In the genomic region with DNA sequence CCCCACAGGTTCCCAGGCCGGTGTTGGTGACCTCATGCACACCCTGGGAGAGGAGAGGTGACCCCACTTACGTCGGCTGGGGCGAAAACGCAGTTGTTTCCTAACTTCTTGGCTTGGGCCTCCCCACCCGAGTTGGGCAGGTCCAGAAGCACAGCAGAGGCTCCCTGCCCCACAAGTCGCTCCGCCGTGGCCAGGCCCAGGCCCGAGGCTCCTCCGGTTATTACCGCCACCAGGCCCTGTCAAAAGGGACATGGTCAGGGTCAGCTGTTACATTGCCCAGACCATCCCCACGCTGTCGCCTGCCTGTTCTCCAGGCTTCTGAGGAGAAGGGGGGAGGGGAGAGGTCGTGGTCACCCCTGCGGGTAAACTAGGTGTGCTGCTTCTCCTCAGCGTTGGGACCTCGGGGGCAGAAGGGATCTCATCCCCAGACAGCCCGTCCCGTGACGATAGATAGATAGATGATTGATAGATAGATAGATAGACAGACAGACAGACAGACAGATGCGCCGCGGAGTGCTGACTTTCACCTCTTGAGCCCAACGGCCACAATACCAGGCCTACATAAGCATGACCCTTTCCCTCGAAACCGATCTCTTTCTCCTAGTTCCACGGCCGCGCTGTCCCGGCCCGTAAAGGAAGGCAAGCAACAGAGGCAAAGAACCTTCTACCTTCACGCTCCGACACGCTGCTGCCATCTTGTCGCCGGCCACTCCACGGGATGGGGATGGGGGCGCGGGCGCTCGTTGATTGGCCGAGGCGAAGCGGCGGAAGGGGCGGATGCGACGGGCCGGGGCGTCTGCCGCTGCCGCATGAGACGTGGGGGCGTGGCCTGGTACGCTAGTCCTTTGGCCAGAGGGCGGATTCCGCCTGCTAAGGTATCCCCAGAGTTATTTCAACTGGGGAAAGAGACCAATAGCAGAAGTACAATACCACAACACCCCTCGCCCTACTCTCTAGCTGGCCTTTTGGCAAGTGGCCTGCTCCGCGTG, we compare ENCODE assay signal across 1 cellular context.
TF ChIP-seq lines count a peak whose summit lies in the region.

TSS of gene HSD17B10 (minus strand) at position 720 of the 989 bp plus-strand sequence. CDS start at position 695, 25 bp downstream.

TF ChIP-seq in K562, 482 proteins besides CTCF, POLR2A, EP300 and RAD21 (continued from another document and continues in another):
- no peak for TF ChIP-seq ZBTB12 (CRISPR knock-in tag; IDR thresholded peaks at IDR 0.05)
- no peak for TF ChIP-seq ASH1L (IDR thresholded peaks at IDR 0.05; ENCODE audit: borderline replicate concordance, low read depth, partially characterized antibody)
- no peak for TF ChIP-seq ZNF41 (CRISPR knock-in tag; conservative IDR thresholded peaks at IDR 0.05)
- TF ChIP-seq ESRRA (IDR thresholded peaks at IDR 0.05; ENCODE audit: borderline replicate concordance, low read depth) = no peak
- TF ChIP-seq RBM15 (IDR thresholded peaks at IDR 0.05; ENCODE audit: insufficient read depth, low read length) = no peak
- TF ChIP-seq TRIM24 (IDR thresholded peaks at IDR 0.05) = no peak
- TF ChIP-seq, protein P1, sequence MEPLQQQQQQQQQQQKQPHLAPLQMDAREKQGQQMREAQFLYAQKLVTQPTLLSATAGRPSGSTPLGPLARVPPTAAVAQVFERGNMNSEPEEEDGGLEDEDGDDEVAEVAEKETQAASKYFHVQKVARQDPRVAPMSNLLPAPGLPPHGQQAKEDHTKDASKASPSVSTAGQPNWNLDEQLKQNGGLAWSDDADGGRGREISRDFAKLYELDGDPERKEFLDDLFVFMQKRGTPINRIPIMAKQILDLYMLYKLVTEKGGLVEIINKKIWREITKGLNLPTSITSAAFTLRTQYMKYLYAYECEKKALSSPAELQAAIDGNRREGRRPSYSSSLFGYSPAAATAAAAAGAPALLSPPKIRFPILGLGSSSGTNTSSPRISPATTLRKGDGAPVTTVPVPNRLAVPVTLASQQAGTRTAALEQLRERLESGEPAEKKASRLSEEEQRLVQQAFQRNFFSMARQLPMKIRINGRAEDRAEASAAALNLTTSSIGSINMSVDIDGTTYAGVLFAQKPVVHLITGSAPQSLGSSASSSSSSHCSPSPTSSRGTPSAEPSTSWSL (CRISPR knock-in tag; IDR thresholded peaks at IDR 0.05; ENCODE audit: borderline replicate concordance) = no peak
- no peak for TF ChIP-seq ZNF830 (CRISPR knock-in tag; IDR thresholded peaks at IDR 0.05)
- TF ChIP-seq HOXB6 (CRISPR knock-in tag; IDR thresholded peaks at IDR 0.05; ENCODE audit: borderline replicate concordance) = no peak
- TF ChIP-seq HMG20B (CRISPR knock-in tag; IDR thresholded peaks at IDR 0.05) = no peak
- TF ChIP-seq HDGF (IDR thresholded peaks at IDR 0.05) = no peak
- no peak for TF ChIP-seq SMAD3 (CRISPR knock-in tag; conservative IDR thresholded peaks at IDR 0.05)
- no peak for TF ChIP-seq CCAR2 (IDR thresholded peaks at IDR 0.05; ENCODE audit: low read depth, low read length)
- TF ChIP-seq ZEB2 (IDR thresholded peaks at IDR 0.05) = no peak
- TF ChIP-seq KLF13 (tag; IDR thresholded peaks at IDR 0.05; ENCODE audit: borderline replicate concordance, low read depth) = peak; percentile 66; the same call in 1 of the 2 replicates
- TF ChIP-seq, protein P2, sequence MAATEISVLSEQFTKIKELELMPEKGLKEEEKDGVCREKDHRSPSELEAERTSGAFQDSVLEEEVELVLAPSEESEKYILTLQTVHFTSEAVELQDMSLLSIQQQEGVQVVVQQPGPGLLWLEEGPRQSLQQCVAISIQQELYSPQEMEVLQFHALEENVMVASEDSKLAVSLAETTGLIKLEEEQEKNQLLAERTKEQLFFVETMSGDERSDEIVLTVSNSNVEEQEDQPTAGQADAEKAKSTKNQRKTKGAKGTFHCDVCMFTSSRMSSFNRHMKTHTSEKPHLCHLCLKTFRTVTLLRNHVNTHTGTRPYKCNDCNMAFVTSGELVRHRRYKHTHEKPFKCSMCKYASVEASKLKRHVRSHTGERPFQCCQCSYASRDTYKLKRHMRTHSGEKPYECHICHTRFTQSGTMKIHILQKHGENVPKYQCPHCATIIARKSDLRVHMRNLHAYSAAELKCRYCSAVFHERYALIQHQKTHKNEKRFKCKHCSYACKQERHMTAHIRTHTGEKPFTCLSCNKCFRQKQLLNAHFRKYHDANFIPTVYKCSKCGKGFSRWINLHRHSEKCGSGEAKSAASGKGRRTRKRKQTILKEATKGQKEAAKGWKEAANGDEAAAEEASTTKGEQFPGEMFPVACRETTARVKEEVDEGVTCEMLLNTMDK (IDR thresholded peaks at IDR 0.05; ENCODE audit: borderline replicate concordance, insufficient read depth, low read depth, low read length, poor library complexity, severe bottlenecking) = no peak
- TF ChIP-seq ZFX (CRISPR knock-in tag; IDR thresholded peaks at IDR 0.05) = peak; percentile 56
- TF ChIP-seq, protein P3, sequence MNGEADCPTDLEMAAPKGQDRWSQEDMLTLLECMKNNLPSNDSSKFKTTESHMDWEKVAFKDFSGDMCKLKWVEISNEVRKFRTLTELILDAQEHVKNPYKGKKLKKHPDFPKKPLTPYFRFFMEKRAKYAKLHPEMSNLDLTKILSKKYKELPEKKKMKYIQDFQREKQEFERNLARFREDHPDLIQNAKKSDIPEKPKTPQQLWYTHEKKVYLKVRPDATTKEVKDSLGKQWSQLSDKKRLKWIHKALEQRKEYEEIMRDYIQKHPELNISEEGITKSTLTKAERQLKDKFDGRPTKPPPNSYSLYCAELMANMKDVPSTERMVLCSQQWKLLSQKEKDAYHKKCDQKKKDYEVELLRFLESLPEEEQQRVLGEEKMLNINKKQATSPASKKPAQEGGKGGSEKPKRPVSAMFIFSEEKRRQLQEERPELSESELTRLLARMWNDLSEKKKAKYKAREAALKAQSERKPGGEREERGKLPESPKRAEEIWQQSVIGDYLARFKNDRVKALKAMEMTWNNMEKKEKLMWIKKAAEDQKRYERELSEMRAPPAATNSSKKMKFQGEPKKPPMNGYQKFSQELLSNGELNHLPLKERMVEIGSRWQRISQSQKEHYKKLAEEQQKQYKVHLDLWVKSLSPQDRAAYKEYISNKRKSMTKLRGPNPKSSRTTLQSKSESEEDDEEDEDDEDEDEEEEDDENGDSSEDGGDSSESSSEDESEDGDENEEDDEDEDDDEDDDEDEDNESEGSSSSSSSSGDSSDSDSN (IDR thresholded peaks at IDR 0.05; ENCODE audit: borderline replicate concordance in 1 of 2, low read depth in 2 of 2, low read length in 2 of 2) = no peak
- no peak for TF ChIP-seq ZNF445 (CRISPR knock-in tag; IDR thresholded peaks at IDR 0.05; ENCODE audit: low read depth)
- no peak for TF ChIP-seq MYNN (IDR thresholded peaks at IDR 0.05)
- TF ChIP-seq MYNN (CRISPR knock-in tag; IDR thresholded peaks at IDR 0.05) = no peak
- TF ChIP-seq XRCC4 (IDR thresholded peaks at IDR 0.05; ENCODE audit: extremely low read depth, insufficient read depth, insufficient read length) = no peak
- TF ChIP-seq ZNF444 (CRISPR knock-in tag; IDR thresholded peaks at IDR 0.05) = no peak
- TF ChIP-seq ZZZ3 (IDR thresholded peaks at IDR 0.05) = no peak
- no peak for TF ChIP-seq ZFP1 (CRISPR knock-in tag; IDR thresholded peaks at IDR 0.05)
- no peak for TF ChIP-seq EHMT2 (IDR thresholded peaks at IDR 0.05)
- no peak for TF ChIP-seq FOSL1 (tag; conservative IDR thresholded peaks at IDR 0.05)
- no peak for TF ChIP-seq ZBED1 (IDR thresholded peaks at IDR 0.05)
- TF ChIP-seq ZNF511 (CRISPR knock-in tag; IDR thresholded peaks at IDR 0.05) = no peak
- peak; percentile 65 for TF ChIP-seq HMGN3 (IDR thresholded peaks at IDR 0.05; ENCODE audit: borderline replicate concordance, extremely low read depth, insufficient read length, low read depth, low read length)
- TF ChIP-seq, protein P4, sequence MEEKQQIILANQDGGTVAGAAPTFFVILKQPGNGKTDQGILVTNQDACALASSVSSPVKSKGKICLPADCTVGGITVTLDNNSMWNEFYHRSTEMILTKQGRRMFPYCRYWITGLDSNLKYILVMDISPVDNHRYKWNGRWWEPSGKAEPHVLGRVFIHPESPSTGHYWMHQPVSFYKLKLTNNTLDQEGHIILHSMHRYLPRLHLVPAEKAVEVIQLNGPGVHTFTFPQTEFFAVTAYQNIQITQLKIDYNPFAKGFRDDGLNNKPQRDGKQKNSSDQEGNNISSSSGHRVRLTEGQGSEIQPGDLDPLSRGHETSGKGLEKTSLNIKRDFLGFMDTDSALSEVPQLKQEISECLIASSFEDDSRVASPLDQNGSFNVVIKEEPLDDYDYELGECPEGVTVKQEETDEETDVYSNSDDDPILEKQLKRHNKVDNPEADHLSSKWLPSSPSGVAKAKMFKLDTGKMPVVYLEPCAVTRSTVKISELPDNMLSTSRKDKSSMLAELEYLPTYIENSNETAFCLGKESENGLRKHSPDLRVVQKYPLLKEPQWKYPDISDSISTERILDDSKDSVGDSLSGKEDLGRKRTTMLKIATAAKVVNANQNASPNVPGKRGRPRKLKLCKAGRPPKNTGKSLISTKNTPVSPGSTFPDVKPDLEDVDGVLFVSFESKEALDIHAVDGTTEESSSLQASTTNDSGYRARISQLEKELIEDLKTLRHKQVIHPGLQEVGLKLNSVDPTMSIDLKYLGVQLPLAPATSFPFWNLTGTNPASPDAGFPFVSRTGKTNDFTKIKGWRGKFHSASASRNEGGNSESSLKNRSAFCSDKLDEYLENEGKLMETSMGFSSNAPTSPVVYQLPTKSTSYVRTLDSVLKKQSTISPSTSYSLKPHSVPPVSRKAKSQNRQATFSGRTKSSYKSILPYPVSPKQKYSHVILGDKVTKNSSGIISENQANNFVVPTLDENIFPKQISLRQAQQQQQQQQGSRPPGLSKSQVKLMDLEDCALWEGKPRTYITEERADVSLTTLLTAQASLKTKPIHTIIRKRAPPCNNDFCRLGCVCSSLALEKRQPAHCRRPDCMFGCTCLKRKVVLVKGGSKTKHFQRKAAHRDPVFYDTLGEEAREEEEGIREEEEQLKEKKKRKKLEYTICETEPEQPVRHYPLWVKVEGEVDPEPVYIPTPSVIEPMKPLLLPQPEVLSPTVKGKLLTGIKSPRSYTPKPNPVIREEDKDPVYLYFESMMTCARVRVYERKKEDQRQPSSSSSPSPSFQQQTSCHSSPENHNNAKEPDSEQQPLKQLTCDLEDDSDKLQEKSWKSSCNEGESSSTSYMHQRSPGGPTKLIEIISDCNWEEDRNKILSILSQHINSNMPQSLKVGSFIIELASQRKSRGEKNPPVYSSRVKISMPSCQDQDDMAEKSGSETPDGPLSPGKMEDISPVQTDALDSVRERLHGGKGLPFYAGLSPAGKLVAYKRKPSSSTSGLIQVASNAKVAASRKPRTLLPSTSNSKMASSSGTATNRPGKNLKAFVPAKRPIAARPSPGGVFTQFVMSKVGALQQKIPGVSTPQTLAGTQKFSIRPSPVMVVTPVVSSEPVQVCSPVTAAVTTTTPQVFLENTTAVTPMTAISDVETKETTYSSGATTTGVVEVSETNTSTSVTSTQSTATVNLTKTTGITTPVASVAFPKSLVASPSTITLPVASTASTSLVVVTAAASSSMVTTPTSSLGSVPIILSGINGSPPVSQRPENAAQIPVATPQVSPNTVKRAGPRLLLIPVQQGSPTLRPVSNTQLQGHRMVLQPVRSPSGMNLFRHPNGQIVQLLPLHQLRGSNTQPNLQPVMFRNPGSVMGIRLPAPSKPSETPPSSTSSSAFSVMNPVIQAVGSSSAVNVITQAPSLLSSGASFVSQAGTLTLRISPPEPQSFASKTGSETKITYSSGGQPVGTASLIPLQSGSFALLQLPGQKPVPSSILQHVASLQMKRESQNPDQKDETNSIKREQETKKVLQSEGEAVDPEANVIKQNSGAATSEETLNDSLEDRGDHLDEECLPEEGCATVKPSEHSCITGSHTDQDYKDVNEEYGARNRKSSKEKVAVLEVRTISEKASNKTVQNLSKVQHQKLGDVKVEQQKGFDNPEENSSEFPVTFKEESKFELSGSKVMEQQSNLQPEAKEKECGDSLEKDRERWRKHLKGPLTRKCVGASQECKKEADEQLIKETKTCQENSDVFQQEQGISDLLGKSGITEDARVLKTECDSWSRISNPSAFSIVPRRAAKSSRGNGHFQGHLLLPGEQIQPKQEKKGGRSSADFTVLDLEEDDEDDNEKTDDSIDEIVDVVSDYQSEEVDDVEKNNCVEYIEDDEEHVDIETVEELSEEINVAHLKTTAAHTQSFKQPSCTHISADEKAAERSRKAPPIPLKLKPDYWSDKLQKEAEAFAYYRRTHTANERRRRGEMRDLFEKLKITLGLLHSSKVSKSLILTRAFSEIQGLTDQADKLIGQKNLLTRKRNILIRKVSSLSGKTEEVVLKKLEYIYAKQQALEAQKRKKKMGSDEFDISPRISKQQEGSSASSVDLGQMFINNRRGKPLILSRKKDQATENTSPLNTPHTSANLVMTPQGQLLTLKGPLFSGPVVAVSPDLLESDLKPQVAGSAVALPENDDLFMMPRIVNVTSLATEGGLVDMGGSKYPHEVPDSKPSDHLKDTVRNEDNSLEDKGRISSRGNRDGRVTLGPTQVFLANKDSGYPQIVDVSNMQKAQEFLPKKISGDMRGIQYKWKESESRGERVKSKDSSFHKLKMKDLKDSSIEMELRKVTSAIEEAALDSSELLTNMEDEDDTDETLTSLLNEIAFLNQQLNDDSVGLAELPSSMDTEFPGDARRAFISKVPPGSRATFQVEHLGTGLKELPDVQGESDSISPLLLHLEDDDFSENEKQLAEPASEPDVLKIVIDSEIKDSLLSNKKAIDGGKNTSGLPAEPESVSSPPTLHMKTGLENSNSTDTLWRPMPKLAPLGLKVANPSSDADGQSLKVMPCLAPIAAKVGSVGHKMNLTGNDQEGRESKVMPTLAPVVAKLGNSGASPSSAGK (IDR thresholded peaks at IDR 0.05) = no peak
- TF ChIP-seq ZNF668 (CRISPR knock-in tag; IDR thresholded peaks at IDR 0.05) = no peak
